Comparison of ENCODE assay signal across 26 cellular contexts in the genomic region with DNA sequence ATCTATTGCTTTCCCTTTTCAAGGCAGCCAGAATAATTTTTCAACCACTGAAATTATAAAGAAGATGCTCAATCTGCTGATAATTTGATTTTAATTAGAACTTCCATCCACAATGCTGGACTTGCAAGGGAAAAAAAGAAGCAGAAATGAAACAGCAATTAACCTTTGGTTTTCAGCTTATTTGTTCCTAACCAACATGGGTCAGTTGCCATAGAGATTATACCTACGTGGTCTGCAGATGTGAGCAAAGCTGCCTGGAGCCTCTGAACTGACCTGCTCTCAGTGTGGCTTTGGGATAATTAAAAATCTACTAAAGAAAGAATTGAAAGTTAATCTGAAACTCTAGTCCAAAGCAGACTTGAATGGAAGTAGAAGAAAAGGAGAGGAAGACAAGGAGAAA.
"Had no signal": no experiment of that assay in that cellular context is flagged by ENCODE, and none has a peak within 500 bp of the region (broad histone marks: within the 10 kb centered on the region; RNA-seq: fewer than 3 reads in every experiment).

No MANE protein-coding gene starts in this region.

- H3K4me3 ChIP-seq: left lung, lower lobe of right lung, ovary, right atrium auricular region, right lobe of liver, smooth muscle cell, tibial nerve, uterus had no signal

- DNase-seq: hippocampal formation; kidney glomerular epithelial cell; left cardiac atrium; left lung; lower lobe of right lung; mesendoderm; naive B cell; natural killer cell; nephron progenitor cell; ovary; right lobe of liver; stimulated activated CD4-positive, alpha-beta T cell treated with anti-CD3 and anti-CD28 coated beads, Interleukin-1b, Interleukin-23, amount 100 ng/mL, for 48 hours; stimulated activated CD4-positive, alpha-beta T cell treated with anti-CD3 and anti-CD28 coated beads, Interleukin-2, amount 100 ng/mL, for 48 hours; stimulated activated CD4-positive, alpha-beta T cell treated with anti-CD3 and anti-CD28 coated beads, Interleukin-4, amount 100 ng/mL, for 4 hours; stimulated activated CD8-positive, alpha-beta memory T cell treated with anti-CD3 and anti-CD28 coated beads, Interleukin-4, amount 100 ng/mL, for 48 hours; stimulated activated naive CD4-positive, alpha-beta T cell treated with Interleukin-2 at 50 U/mL for 16 hours; stimulated activated naive CD8-positive, alpha-beta T cell treated with anti-CD3 and anti-CD28 coated beads, Interleukin-15, amount 100 ng/mL, for 72 hours; substantia nigra; uterus had no signal

- H3K27ac ChIP-seq: left lung, lower lobe of right lung, ovary, right atrium auricular region, right lobe of liver, tibial nerve, uterus had no signal

- H3K4me1 Mint-ChIP-seq: mesothelial cell of epicardium; naive B cell; natural killer cell; nephron progenitor cell; stimulated activated memory B cell treated with anti-CD40 and anti-IgM and Interleukin-4, amounts not matched to agents 10 μg/mL and 1 μg/mL and 100 μg/mL, for 72 hours; stimulated activated naive CD8-positive, alpha-beta T cell treated with anti-CD3 and anti-CD28 coated beads, Interleukin-15, amount 100 ng/mL, for 72 hours had no signal

- H3K27me3 ChIP-seq: left lung, ovary, right atrium auricular region, right lobe of liver, tibial nerve, uterus had no signal

- H3K36me3 ChIP-seq: left lung, lower lobe of right lung, ovary, right atrium auricular region, right lobe of liver, tibial nerve, uterus had no signal

- H3K27ac Mint-ChIP-seq: mesothelial cell of epicardium; naive B cell; natural killer cell; nephron progenitor cell; progenitor cell of endocrine pancreas; stimulated activated memory B cell treated with anti-CD40 and anti-IgM and Interleukin-4, amounts not matched to agents 10 μg/mL and 1 μg/mL and 100 μg/mL, for 72 hours; stimulated activated naive CD8-positive, alpha-beta T cell treated with anti-CD3 and anti-CD28 coated beads, Interleukin-15, amount 100 ng/mL, for 72 hours; type B pancreatic cell had no signal

- H3K4me2 ChIP-seq: smooth muscle cell had no signal

- H3K4me3 Mint-ChIP-seq: mesothelial cell of epicardium; naive B cell; natural killer cell; nephron progenitor cell; stimulated activated memory B cell treated with anti-CD40 and anti-IgM and Interleukin-4, amounts not matched to agents 10 μg/mL and 1 μg/mL and 100 μg/mL, for 72 hours; stimulated activated naive CD8-positive, alpha-beta T cell treated with anti-CD3 and anti-CD28 coated beads, Interleukin-15, amount 100 ng/mL, for 72 hours; type B pancreatic cell had no signal

- H3K36me3 Mint-ChIP-seq: mesothelial cell of epicardium; naive B cell; natural killer cell; stimulated activated memory B cell treated with anti-CD40 and anti-IgM and Interleukin-4, amounts not matched to agents 10 μg/mL and 1 μg/mL and 100 μg/mL, for 72 hours; type B pancreatic cell had no signal

- H3K9me3 Mint-ChIP-seq: nephron progenitor cell, type B pancreatic cell had no signal

- H3K4me1 ChIP-seq: left lung, lower lobe of right lung, right atrium auricular region, right lobe of liver, tibial nerve, uterus had no signal

- H3K27me3 Mint-ChIP-seq: naive B cell; progenitor cell of endocrine pancreas; stimulated activated memory B cell treated with anti-CD40 and anti-IgM and Interleukin-4, amounts not matched to agents 10 μg/mL and 1 μg/mL and 100 μg/mL, for 72 hours; stimulated activated naive CD8-positive, alpha-beta T cell treated with anti-CD3 and anti-CD28 coated beads, Interleukin-15, amount 100 ng/mL, for 72 hours; type B pancreatic cell had no signal

- H3K9me3 ChIP-seq: left lung, lower lobe of right lung, ovary, right atrium auricular region, right lobe of liver, tibial nerve, uterus had no signal
